1 cellular context compared by ENCODE assay signal in genomic region chr6:72963946-72964345, GRCh38.
TF ChIP-seq lines count a peak whose summit lies in the region.

No MANE protein-coding gene starts in this region.

TF ChIP-seq in IMR-90, 13 proteins besides CTCF, POLR2A, EP300 and RAD21:
- no peak for TF ChIP-seq USF2 (IDR thresholded peaks at IDR 0.05; ENCODE audit: low read depth, low read length)
- no peak for TF ChIP-seq MAFK (IDR thresholded peaks at IDR 0.05; ENCODE audit: low read depth, low read length)
- TF ChIP-seq MAZ (IDR thresholded peaks at IDR 0.05; ENCODE audit: borderline replicate concordance, low read depth, low read length), result no peak
- no peak for TF ChIP-seq RCOR1 (IDR thresholded peaks at IDR 0.05; ENCODE audit: insufficient replicate concordance, low read length)
